ENCODE assay signal across 8 cellular contexts in genomic region chr17:82751571-82752370, GRCh38. TPM values are rescaled to one million over a fixed set of nuclear protein-coding genes. Genes with fewer than 3 reads are reported as not detected.
DNase-seq lines count a peak whose midpoint lies in the region; ATAC-seq and TF ChIP-seq lines count a peak whose summit lies in the region.

TBCD (plus strand) TSS chr17:82752065; CDS start chr17:82752194, 129 bp downstream.

- DNase-seq in NCI-H1930 (lab: John Stamatoyannopoulos, UW) = peak; percentile 89 to 97
- peak; percentile 98 for DNase-seq in T1000 (lab: John Stamatoyannopoulos, UW)
- peak; percentile 80 for DNase-seq in astrocyte of the cerebellum (ENCODE audit: low read depth)
- peak; percentile 96 for DNase-seq in hepatic stellate cell (ENCODE audit: low spot score)
- DNase-seq in renal cortical epithelial cell (ENCODE audit: low read depth) = peak; percentile 45
- peak in 1 of 2 donors; percentile 96 for DNase-seq in vagina (ENCODE audit: extremely low spot score in 2 of 2)

- H3K4me1 ChIP-seq in vagina = peaks cover 22% of the 10 kb centered on the region

- H3K27ac ChIP-seq in vagina = peak within 1 kb of the TSS; percentile 79

- H3K4me3 ChIP-seq in astrocyte of the cerebellum (ENCODE audit: low read depth, low read length) (peak within 1 kb of the TSS; percentile 74), vagina (peak within 1 kb of the TSS; percentile 76 to 82)

- no peaks in the 10 kb centered on the region for H3K36me3 ChIP-seq in vagina

- H3K27me3 ChIP-seq in vagina = no peaks in the 10 kb centered on the region

- in situ Hi-C loops in astrocyte of the cerebellum (cut with HindIII; ENCODE audit: low sequenced_read_pairs) = no loop called here

- TF ChIP-seq CTCF in astrocyte of the cerebellum (IDR thresholded peaks at IDR 0.05; ENCODE audit: low read depth, low read length, missing control alignments) (no peak), vagina (IDR thresholded peaks at IDR 0.05) (no peak)

- intact Hi-C loops in vagina (cut with DNase I) = no loop called here

- H3K9me3 ChIP-seq in vagina = no peaks in the 10 kb centered on the region

- TF ChIP-seq POLR2A in GM18505 (IDR thresholded peaks at IDR 0.05; ENCODE audit: borderline replicate concordance, extremely low read depth, insufficient read depth, insufficient read length) (peak; percentile 50), vagina (IDR thresholded peaks at IDR 0.05) (peak in 1 of 2 donors; percentile 25)

- ATAC-seq in GM18505 (IDR thresholded peaks at IDR 0.05; ENCODE audit: unreplicated experiment) = peak; percentile 72
- peak; percentile 58 for ATAC-seq in HG02938 (IDR thresholded peaks at IDR 0.05; ENCODE audit: unreplicated experiment)

RNA-seq across cellular contexts. Expression of gene TBCD, which starts in this region (rescaled TPM):
- total RNA-seq in renal cortical epithelial cell (10.6 and 38.5 TPM in 2 replicates), vagina (79.3 TPM)
